ENCODE assay signal across 1 cellular context in genomic region chr16:86171329-86171728, GRCh38.
TF ChIP-seq lines count a peak whose summit lies in the region.

No MANE protein-coding gene starts in this region.

TF ChIP-seq in IMR-90, 13 proteins besides CTCF, POLR2A, EP300 and RAD21:
- TF ChIP-seq CHD1 (IDR thresholded peaks at IDR 0.05; ENCODE audit: low read depth, low read length): no peak
- TF ChIP-seq RFX5 (IDR thresholded peaks at IDR 0.05; ENCODE audit: low read depth, low read length): no peak
- peak; percentile 34; the same call in 1 of the 2 replicates for TF ChIP-seq MAZ (IDR thresholded peaks at IDR 0.05; ENCODE audit: borderline replicate concordance, low read depth, low read length)
- peak; percentile 28 for TF ChIP-seq RCOR1 (IDR thresholded peaks at IDR 0.05; ENCODE audit: insufficient replicate concordance, low read length)
- TF ChIP-seq SMC3 (IDR thresholded peaks at IDR 0.05; ENCODE audit: low read depth, low read length): peak; percentile 8; the same call in 1 of the 2 replicates
- peak; percentile 96 for TF ChIP-seq FOS (IDR thresholded peaks at IDR 0.05; ENCODE audit: low read depth, low read length)
- peak; percentile 95 for TF ChIP-seq CEBPB (IDR thresholded peaks at IDR 0.05; ENCODE audit: low read depth, low read length)
